Comparison of ENCODE assay signal across 1 cellular context in the genomic region with DNA sequence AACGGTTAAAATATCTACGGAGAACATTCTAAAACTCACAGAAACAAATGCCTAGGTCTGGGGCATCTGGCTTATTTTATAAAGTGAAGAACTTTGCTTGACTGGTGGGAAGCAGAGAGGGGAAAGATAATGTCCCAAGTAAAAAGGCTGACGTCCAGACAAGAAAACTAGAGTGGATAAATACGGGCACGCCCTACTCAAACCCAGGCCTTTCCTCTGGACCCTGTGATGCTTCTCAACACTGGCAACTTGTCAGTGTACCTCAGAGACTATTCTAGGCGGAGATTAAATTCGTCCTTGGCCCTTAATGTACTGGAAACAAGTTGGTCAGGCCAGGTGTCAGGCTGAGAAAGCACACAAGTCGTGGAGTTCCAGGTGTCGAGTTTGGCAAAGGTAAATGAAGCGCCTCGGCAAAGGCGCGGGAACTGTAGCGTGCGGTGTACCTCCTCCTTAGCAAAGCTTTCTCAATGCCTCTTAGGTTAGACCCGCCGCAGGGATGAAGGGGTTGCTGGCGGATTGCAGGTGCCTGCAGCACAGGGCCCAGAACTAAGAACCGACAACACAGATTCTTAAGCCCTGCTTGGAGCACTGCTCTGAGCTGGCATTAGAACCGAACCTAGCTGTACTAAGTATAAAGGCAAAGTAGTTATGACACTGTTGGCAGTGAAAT.
TF ChIP-seq lines count a peak whose summit lies in the region.

No MANE protein-coding gene starts in this region.

TF ChIP-seq in GM23338, 12 proteins besides CTCF, POLR2A, EP300 and RAD21 (continued from another document):
- TF ChIP-seq, protein P1, sequence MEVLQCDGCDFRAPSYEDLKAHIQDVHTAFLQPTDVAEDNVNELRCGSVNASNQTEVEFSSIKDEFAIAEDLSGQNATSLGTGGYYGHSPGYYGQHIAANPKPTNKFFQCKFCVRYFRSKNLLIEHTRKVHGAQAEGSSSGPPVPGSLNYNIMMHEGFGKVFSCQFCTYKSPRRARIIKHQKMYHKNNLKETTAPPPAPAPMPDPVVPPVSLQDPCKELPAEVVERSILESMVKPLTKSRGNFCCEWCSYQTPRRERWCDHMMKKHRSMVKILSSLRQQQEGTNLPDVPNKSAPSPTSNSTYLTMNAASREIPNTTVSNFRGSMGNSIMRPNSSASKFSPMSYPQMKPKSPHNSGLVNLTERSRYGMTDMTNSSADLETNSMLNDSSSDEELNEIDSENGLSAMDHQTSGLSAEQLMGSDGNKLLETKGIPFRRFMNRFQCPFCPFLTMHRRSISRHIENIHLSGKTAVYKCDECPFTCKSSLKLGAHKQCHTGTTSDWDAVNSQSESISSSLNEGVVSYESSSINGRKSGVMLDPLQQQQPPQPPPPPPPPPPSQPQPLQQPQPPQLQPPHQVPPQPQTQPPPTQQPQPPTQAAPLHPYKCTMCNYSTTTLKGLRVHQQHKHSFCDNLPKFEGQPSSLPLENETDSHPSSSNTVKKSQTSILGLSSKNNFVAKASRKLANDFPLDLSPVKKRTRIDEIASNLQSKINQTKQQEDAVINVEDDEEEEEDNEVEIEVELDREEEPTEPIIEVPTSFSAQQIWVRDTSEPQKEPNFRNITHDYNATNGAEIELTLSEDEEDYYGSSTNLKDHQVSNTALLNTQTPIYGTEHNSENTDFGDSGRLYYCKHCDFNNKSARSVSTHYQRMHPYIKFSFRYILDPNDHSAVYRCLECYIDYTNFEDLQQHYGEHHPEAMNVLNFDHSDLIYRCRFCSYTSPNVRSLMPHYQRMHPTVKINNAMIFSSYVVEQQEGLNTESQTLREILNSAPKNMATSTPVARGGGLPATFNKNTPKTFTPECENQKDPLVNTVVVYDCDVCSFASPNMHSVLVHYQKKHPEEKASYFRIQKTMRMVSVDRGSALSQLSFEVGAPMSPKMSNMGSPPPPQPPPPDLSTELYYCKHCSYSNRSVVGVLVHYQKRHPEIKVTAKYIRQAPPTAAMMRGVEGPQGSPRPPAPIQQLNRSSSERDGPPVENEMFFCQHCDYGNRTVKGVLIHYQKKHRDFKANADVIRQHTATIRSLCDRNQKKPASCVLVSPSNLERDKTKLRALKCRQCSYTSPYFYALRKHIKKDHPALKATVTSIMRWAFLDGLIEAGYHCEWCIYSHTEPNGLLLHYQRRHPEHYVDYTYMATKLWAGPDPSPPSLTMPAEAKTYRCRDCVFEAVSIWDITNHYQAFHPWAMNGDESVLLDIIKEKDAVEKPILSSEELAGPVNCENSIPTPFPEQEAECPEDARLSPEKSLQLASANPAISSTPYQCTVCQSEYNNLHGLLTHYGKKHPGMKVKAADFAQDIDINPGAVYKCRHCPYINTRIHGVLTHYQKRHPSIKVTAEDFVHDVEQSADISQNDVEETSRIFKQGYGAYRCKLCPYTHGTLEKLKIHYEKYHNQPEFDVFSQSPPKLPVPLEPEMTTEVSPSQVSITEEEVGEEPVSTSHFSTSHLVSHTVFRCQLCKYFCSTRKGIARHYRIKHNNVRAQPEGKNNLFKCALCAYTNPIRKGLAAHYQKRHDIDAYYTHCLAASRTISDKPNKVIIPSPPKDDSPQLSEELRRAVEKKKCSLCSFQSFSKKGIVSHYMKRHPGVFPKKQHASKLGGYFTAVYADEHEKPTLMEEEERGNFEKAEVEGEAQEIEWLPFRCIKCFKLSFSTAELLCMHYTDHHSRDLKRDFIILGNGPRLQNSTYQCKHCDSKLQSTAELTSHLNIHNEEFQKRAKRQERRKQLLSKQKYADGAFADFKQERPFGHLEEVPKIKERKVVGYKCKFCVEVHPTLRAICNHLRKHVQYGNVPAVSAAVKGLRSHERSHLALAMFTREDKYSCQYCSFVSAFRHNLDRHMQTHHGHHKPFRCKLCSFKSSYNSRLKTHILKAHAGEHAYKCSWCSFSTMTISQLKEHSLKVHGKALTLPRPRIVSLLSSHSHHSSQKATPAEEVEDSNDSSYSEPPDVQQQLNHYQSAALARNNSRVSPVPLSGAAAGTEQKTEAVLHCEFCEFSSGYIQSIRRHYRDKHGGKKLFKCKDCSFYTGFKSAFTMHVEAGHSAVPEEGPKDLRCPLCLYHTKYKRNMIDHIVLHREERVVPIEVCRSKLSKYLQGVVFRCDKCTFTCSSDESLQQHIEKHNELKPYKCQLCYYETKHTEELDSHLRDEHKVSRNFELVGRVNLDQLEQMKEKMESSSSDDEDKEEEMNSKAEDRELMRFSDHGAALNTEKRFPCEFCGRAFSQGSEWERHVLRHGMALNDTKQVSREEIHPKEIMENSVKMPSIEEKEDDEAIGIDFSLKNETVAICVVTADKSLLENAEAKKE (CRISPR knock-in tag; IDR thresholded peaks at IDR 0.05), result no peak
- TF ChIP-seq JUNB (IDR thresholded peaks at IDR 0.05; ENCODE audit: unreplicated experiment) (no peak), ZNF114 (CRISPR knock-in tag; IDR thresholded peaks at IDR 0.05) (no peak), STAT1 (IDR thresholded peaks at IDR 0.05; ENCODE audit: unreplicated experiment) (no peak), CREB1 (CRISPR knock-in tag; IDR thresholded peaks at IDR 0.05; ENCODE audit: low read depth) (no peak)
